In the genomic region with DNA sequence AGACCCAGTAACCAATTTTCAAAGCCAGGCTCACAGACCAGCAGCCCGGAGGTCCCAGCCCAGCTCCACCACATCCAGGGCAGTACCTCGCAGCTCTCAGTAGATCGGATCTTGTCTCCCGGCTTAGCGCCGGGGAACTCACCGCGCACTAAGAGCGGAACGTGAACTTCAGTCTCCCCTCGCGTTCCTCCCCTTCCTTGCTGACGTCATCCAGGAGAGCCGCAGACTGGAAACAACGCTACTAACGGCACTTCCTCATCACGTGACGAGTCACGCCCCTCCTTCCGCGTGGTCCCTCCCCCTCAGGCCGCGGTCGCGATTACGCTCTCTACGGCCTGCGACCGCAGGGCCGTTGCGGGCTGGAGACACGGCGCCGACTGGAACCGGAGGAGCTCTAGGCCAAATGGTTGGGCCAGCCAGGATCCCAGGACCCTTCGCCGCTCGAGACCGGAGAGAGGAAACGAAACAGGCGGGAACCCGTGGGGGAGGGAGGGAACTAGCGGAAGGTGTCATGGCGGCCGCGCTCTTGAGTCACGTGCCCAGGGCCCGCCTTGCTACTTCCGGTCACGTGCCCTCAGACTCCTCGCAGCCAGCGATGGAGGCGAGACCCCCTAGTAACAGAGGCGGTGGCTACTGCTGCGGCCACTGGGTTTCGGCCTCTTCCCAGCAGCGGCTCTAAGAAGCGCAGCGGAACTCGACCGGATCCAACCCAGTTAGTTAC, we compare ENCODE assay signal across 8 cellular contexts. TPM values are rescaled to one million over a fixed set of nuclear protein-coding genes. Genes with fewer than 3 reads are reported as not detected.
A peak's percentile ranks its signal among the peaks of the same experiment; 100 is the strongest.
DNase-seq lines count a peak whose midpoint lies in the region; ATAC-seq, FAIRE-seq and TF ChIP-seq lines count a peak whose summit lies in the region.

TSS of gene GTF2H1 (plus strand) at position 577 of the 721 bp plus-strand sequence. CDS start 10,508 bp downstream, outside the sequence.
TSS of gene HPS5 (minus strand) at position 150 of the 721 bp plus-strand sequence. CDS start 4,282 bp downstream, outside the sequence.

- dilution Hi-C loops in keratinocyte (cut with MboI; ENCODE audit: extremely low pct_ligation_motif_present, low sequenced_read_pairs), result no loop called here

- no peaks in the 10 kb centered on the region for H3K27me3 ChIP-seq in keratinocyte (ENCODE audit: control insufficient read depth, extremely low read depth, insufficient read depth, low read length)

- H3K4me3 ChIP-seq in keratinocyte (ENCODE audit: control insufficient read depth in 2 of 3, extremely low read depth in 1 of 3, insufficient read depth in 2 of 3, low read depth in 1 of 3, low read length in 3 of 3), result peak within 1 kb of the TSS; percentile 62 to 97 (median 69)

- peaks cover 84% of the 10 kb centered on the region for H3K79me2 ChIP-seq in keratinocyte (ENCODE audit: control insufficient read depth, insufficient read depth, low read length)

- no peak for TF ChIP-seq CTCF in AG09319 (IDR thresholded peaks at IDR 0.05; ENCODE audit: low read depth, low read length)
- no peak for TF ChIP-seq CTCF in keratinocyte (optimal IDR thresholded peaks at IDR 0.05 in 1 of 3, IDR thresholded peaks at IDR 0.05 in 1 of 3, conservative IDR thresholded peaks at IDR 0.05 in 1 of 3; ENCODE audit: extremely low read depth in 1 of 3, insufficient read depth in 2 of 3, low read length in 3 of 3)

- H3K27ac ChIP-seq in keratinocyte (ENCODE audit: control insufficient read depth, insufficient read depth, low read length), result peak within 1 kb of the TSS; percentile 97

- peak within 1 kb of the TSS; percentile 97 for H2AFZ ChIP-seq in keratinocyte (ENCODE audit: control insufficient read depth, low read length)

- H3K36me3 ChIP-seq in keratinocyte (ENCODE audit: control insufficient read depth in 2 of 2, extremely low read depth in 1 of 2, insufficient read depth in 2 of 2, low read length in 2 of 2), result peaks cover 0 to 10% of the 10 kb centered on the region in 2 experiments

- no peaks in the 10 kb centered on the region for H4K20me1 ChIP-seq in keratinocyte (ENCODE audit: control insufficient read depth, extremely low read depth, insufficient read depth, low read length)

- peak; percentile 85 for FAIRE-seq in keratinocyte (lab: Jason Lieb, UNC)

- H3K9ac ChIP-seq in keratinocyte (ENCODE audit: control insufficient read depth, extremely low read depth, insufficient read depth, low read length), result peak within 1 kb of the TSS; percentile 97

- ATAC-seq in GM19035 (IDR thresholded peaks at IDR 0.05; ENCODE audit: unreplicated experiment), result peak; percentile 87
- ATAC-seq in HG03354 (IDR thresholded peaks at IDR 0.05; ENCODE audit: poor library complexity, severe bottlenecking, unreplicated experiment), result peak; percentile 90

- no peaks in the 10 kb centered on the region for H3K9me3 ChIP-seq in keratinocyte (ENCODE audit: control insufficient read depth, low read depth, low read length)

- DNase-seq in AG09319 (ENCODE audit: extremely low read depth, low read depth) (peak; percentile 93), NCI-H446 treated with DMSO at 0.1 percent for 48 hours (lab: John Stamatoyannopoulos, UW) (peak; percentile 95), cerebellar nuclear complex (lab: John Stamatoyannopoulos, UW) (peak; percentile 50 to 88), keratinocyte (ENCODE audit: low read depth, low spot score) (peak; percentile 89)
- DNase-seq in activated CD4-positive, CD25-positive, alpha-beta regulatory T cell treated with anti-CD3 and anti-CD28 coated beads, Interleukin-2, amount 50 U/mL, for 72 hours, result peak; percentile 92
- peak; percentile 83 to 90 for DNase-seq in stimulated activated CD4-positive, alpha-beta T cell treated with anti-CD3 and anti-CD28 coated beads, Interleukin-15, amount 100 ng/mL, for 1 hour (ENCODE audit: low read depth in 1 of 2, low spot score in 1 of 2)

- H3K4me1 ChIP-seq in keratinocyte (ENCODE audit: control insufficient read depth, extremely low read depth, insufficient read depth, low read length), result peaks cover 26% of the 10 kb centered on the region

- H3K4me2 ChIP-seq in keratinocyte (ENCODE audit: control insufficient read depth, extremely low read depth, insufficient read depth, low read depth, low read length), result peak within 1 kb of the TSS; percentile 92

- H3K9me1 ChIP-seq in keratinocyte (ENCODE audit: control insufficient read depth, extremely low read depth, insufficient read depth, low read length), result peaks cover 2% of the 10 kb centered on the region

RNA-seq across cellular contexts. Expression of gene GTF2H1, which starts in this region (rescaled TPM):
- 30.2 to 43.1 TPM (median 42.1 TPM) in 3 replicates for polyA plus RNA-seq in keratinocyte
- 38.6 TPM for polyA plus RNA-seq in keratinocyte (2011; ENCODE audit: low read depth)
- polyA plus RNA-seq in keratinocyte (2011; cell fraction: cytosol; rRNA removed), result 25.8 and 48.7 TPM in 2 replicates
- polyA plus RNA-seq in keratinocyte (2011; cell fraction: nucleus; rRNA removed), result 28.0 and 41.3 TPM in 2 replicates
- polyA plus RNA-seq in keratinocyte (2012; ENCODE audit: low replicate concordance), result 34.0 and 36.2 TPM in 2 replicates
- 20.5 to 52.0 TPM (median 30.8 TPM) in 3 replicates for polyA minus RNA-seq in keratinocyte
- polyA minus RNA-seq in keratinocyte (2011; cell fraction: cytosol; rRNA and poly(A)+ RNA removed), result 32.8 TPM
- 16.0 and 32.3 TPM in 2 replicates for polyA minus RNA-seq in keratinocyte (2011; cell fraction: nucleus; rRNA and poly(A)+ RNA removed)

RNA-seq across cellular contexts. Expression of gene HPS5, which starts in this region (rescaled TPM):
- 15.0 to 23.2 TPM (median 20.9 TPM) in 3 replicates for polyA plus RNA-seq in keratinocyte
- 14.9 TPM for polyA plus RNA-seq in keratinocyte (2011; ENCODE audit: low read depth)
- polyA plus RNA-seq in keratinocyte (2011; cell fraction: cytosol; rRNA removed), result 15.5 and 27.0 TPM in 2 replicates
- polyA plus RNA-seq in keratinocyte (2011; cell fraction: nucleus; rRNA removed), result 27.7 and 30.8 TPM in 2 replicates
- polyA plus RNA-seq in keratinocyte (2012; ENCODE audit: low replicate concordance), result 14.9 and 17.7 TPM in 2 replicates
- polyA minus RNA-seq in keratinocyte, result 9.0 to 35.5 TPM (median 34.0 TPM) in 3 replicates
- polyA minus RNA-seq in keratinocyte (2011; cell fraction: cytosol; rRNA and poly(A)+ RNA removed), result 22.1 TPM
- 23.4 and 42.0 TPM in 2 replicates for polyA minus RNA-seq in keratinocyte (2011; cell fraction: nucleus; rRNA and poly(A)+ RNA removed)

Comparison
In these comparisons a context has a peak if more than half of its experiments do, and no peak if none do; other contexts are left out.
1. Peak in every context shown above with its lines: DNase-seq, ATAC-seq, H3K4me3 ChIP-seq and H3K27ac ChIP-seq.